1 cellular context compared by ENCODE assay signal in the genomic region with DNA sequence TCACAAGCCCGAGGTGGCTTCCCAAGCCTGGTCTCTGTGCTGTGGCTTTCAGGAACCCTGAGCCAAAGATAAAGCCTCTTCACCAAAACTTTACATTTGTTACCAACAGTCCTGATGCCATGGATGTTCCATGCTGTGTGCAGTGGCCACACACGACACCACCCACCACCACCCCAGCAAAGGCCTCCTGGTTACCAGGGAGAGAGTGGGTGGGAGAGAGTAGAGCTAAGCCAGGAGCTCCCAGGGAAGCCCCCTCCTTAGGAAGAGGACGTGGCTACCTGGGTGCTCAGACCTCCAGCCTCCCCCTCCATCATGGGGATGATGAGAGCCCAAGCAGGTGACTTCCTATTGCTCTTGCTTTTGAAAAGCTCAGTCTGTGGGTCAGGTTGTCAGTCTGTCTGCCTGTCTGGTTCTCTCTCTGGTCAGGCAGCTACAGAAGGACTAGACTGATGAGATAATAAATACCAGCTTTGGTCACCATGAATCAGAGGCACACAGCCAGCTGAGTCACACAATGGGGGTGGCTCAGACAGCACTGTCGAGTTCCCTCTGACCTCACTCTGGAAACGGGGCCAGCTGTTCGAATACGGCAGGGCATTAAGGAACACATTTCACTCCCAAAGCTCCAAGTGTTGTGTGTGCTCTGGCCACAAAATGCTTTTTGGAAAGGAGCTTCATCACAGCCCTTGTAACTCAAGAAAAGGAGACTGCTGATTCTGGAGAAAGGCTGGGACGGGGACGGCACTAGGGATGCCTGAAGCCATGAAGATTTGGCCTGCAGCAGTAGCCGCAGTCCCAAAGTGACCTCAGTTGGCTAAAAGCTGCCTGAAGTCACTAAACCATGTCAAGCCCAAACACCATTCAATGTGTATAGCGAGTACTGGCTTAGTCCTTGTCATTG.
A peak's percentile ranks its signal among the peaks of the same experiment; 100 is the strongest.
TF ChIP-seq lines count a peak whose summit lies in the region.

No MANE protein-coding gene starts in this region.

TF ChIP-seq in HCT116, 20 proteins besides CTCF, POLR2A, EP300 and RAD21:
- TF ChIP-seq, protein P1, sequence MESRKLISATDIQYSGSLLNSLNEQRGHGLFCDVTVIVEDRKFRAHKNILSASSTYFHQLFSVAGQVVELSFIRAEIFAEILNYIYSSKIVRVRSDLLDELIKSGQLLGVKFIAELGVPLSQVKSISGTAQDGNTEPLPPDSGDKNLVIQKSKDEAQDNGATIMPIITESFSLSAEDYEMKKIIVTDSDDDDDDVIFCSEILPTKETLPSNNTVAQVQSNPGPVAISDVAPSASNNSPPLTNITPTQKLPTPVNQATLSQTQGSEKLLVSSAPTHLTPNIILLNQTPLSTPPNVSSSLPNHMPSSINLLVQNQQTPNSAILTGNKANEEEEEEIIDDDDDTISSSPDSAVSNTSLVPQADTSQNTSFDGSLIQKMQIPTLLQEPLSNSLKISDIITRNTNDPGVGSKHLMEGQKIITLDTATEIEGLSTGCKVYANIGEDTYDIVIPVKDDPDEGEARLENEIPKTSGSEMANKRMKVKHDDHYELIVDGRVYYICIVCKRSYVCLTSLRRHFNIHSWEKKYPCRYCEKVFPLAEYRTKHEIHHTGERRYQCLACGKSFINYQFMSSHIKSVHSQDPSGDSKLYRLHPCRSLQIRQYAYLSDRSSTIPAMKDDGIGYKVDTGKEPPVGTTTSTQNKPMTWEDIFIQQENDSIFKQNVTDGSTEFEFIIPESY (IDR thresholded peaks at IDR 0.05; ENCODE audit: extremely low read depth, insufficient replicate concordance, low read length): no peak
- TF ChIP-seq EZH2phosphoT487 (IDR thresholded peaks at IDR 0.05; ENCODE audit: borderline replicate concordance): no peak
- TF ChIP-seq EGR1 (IDR thresholded peaks at IDR 0.05; ENCODE audit: low read depth): peak; percentile 66; the same call in 1 of the 2 replicates
- TF ChIP-seq, protein P2, sequence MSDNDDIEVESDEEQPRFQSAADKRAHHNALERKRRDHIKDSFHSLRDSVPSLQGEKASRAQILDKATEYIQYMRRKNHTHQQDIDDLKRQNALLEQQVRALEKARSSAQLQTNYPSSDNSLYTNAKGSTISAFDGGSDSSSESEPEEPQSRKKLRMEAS (IDR thresholded peaks at IDR 0.05): no peak
- TF ChIP-seq CEBPB (IDR thresholded peaks at IDR 0.05; ENCODE audit: low read depth): no peak
- peak; percentile 56; the same call in 1 of the 2 replicates for TF ChIP-seq POLR2AphosphoS5 (IDR thresholded peaks at IDR 0.05; ENCODE audit: low read depth, low read length)
- no peak for TF ChIP-seq SIN3A (IDR thresholded peaks at IDR 0.05; ENCODE audit: low read depth)
- no peak for TF ChIP-seq ZFX (IDR thresholded peaks at IDR 0.05)
- TF ChIP-seq SP1 (IDR thresholded peaks at IDR 0.05; ENCODE audit: low read depth): peak; percentile 76
- TF ChIP-seq CBX3 (IDR thresholded peaks at IDR 0.05; ENCODE audit: low read depth): peak; percentile 97
- peak; percentile 98 for TF ChIP-seq FOSL1 (IDR thresholded peaks at IDR 0.05; ENCODE audit: low read depth)
- no peak for TF ChIP-seq EZH2 (IDR thresholded peaks at IDR 0.05)
- TF ChIP-seq, protein P3, sequence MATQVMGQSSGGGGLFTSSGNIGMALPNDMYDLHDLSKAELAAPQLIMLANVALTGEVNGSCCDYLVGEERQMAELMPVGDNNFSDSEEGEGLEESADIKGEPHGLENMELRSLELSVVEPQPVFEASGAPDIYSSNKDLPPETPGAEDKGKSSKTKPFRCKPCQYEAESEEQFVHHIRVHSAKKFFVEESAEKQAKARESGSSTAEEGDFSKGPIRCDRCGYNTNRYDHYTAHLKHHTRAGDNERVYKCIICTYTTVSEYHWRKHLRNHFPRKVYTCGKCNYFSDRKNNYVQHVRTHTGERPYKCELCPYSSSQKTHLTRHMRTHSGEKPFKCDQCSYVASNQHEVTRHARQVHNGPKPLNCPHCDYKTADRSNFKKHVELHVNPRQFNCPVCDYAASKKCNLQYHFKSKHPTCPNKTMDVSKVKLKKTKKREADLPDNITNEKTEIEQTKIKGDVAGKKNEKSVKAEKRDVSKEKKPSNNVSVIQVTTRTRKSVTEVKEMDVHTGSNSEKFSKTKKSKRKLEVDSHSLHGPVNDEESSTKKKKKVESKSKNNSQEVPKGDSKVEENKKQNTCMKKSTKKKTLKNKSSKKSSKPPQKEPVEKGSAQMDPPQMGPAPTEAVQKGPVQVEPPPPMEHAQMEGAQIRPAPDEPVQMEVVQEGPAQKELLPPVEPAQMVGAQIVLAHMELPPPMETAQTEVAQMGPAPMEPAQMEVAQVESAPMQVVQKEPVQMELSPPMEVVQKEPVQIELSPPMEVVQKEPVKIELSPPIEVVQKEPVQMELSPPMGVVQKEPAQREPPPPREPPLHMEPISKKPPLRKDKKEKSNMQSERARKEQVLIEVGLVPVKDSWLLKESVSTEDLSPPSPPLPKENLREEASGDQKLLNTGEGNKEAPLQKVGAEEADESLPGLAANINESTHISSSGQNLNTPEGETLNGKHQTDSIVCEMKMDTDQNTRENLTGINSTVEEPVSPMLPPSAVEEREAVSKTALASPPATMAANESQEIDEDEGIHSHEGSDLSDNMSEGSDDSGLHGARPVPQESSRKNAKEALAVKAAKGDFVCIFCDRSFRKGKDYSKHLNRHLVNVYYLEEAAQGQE (IDR thresholded peaks at IDR 0.05; ENCODE audit: low read depth): no peak
- 0 out of 2 replicates have a peak, but pooled peaks have one; percentile 70 for TF ChIP-seq SRF (IDR thresholded peaks at IDR 0.05; ENCODE audit: low read depth)
- no peak for TF ChIP-seq YY1 (IDR thresholded peaks at IDR 0.05; ENCODE audit: extremely low read depth, insufficient replicate concordance, low read depth, low read length)
- TF ChIP-seq ZNF274 (IDR thresholded peaks at IDR 0.05; ENCODE audit: low read depth, low read length): no peak
- peak; percentile 30 for TF ChIP-seq TCF7L2 (IDR thresholded peaks at IDR 0.05; ENCODE audit: borderline replicate concordance, extremely low read depth, insufficient read depth, insufficient read length)
- TF ChIP-seq JUND (IDR thresholded peaks at IDR 0.05): peak; percentile 95
- TF ChIP-seq, protein P4, sequence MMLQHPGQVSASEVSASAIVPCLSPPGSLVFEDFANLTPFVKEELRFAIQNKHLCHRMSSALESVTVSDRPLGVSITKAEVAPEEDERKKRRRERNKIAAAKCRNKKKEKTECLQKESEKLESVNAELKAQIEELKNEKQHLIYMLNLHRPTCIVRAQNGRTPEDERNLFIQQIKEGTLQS (IDR thresholded peaks at IDR 0.05): no peak
- no peak for TF ChIP-seq ELF1 (IDR thresholded peaks at IDR 0.05; ENCODE audit: borderline replicate concordance, low read depth)
